Comparison of ENCODE assay signal across 8 cellular contexts in genomic region chr4:77203380-77204197, GRCh38.
DNase-seq lines count a peak whose midpoint lies in the region; ATAC-seq lines count a peak whose summit lies in the region.

No MANE protein-coding gene starts in this region.

- no peak for ATAC-seq in GM21423 (IDR thresholded peaks at IDR 0.05; ENCODE audit: unreplicated experiment)

- DNase-seq in GM04503 (ENCODE audit: low read depth) = peak; percentile 32
- DNase-seq in HCEC 1CT = peak; percentile 52
- peak; percentile 33 for DNase-seq in NCI-H146 treated with DMSO at 0.1 percent for 48 hours (lab: John Stamatoyannopoulos, UW; ENCODE audit: unreplicated experiment)
- DNase-seq in activated CD4-positive, CD25-positive, alpha-beta regulatory T cell treated with anti-CD3 and anti-CD28 coated beads, Interleukin-2, amount 50 U/mL, for 16 hours (ENCODE audit: low read depth, low spot score) = peak; percentile 53
- DNase-seq in central memory CD4-positive, alpha-beta T cell = peak; percentile 56
- DNase-seq in kidney glomerular epithelial cell (lab: John Stamatoyannopoulos, UW) = peak; percentile 70
- DNase-seq in stimulated activated CD4-positive, alpha-beta T cell treated with anti-CD3 and anti-CD28 coated beads, Interleukin-4, amount 100 ng/mL, for 1 hour = peak; percentile 46
